9 cellular contexts compared by ENCODE assay signal in genomic region chr10:74977913-74978847, GRCh38.
DNase-seq lines count a peak whose midpoint lies in the region; ATAC-seq and TF ChIP-seq lines count a peak whose summit lies in the region.
"Had no signal": no experiment of that assay in that cellular context is flagged by ENCODE, and none has a peak within 500 bp of the region (broad histone marks: within the 10 kb centered on the region; RNA-seq: fewer than 3 reads in every experiment).

No MANE protein-coding gene starts in this region.

- H3K27me3 Mint-ChIP-seq in activated T-helper 17 cell treated with anti-CD3 and anti-CD28 coated beads, Interleukin-2, amount 50 U/mL, for 72 hours = no peaks in the 10 kb centered on the region

- no peak overlapping the region for H3K4me2 ChIP-seq in DND-41 (ENCODE audit: insufficient read depth, low read length)

- no peak overlapping the region for H3K4me3 ChIP-seq in DND-41 (ENCODE audit: low read depth in 1 of 2, low read length in 2 of 2)
- H3K4me3 ChIP-seq in heart right ventricle = no peak overlapping the region
- H3K4me3 ChIP-seq: SJSA1 had no signal

- H3K9me3 ChIP-seq in DND-41 (ENCODE audit: insufficient read depth, low read length, severe bottlenecking) (no peaks in the 10 kb centered on the region), heart right ventricle (no peaks in the 10 kb centered on the region)
- H3K9me3 ChIP-seq: SJSA1 had no signal

- peaks cover 70% of the 10 kb centered on the region for H3K36me3 Mint-ChIP-seq in activated T-helper 17 cell treated with anti-CD3 and anti-CD28 coated beads, Interleukin-2, amount 50 U/mL, for 72 hours (ENCODE audit: low read depth)

- H3K27ac ChIP-seq in DND-41 (ENCODE audit: low read length) (peak overlapping the region; percentile 39), heart right ventricle (no peak overlapping the region)
- H3K27ac ChIP-seq: SJSA1 had no signal

- H3K4me1 Mint-ChIP-seq in activated T-helper 17 cell treated with anti-CD3 and anti-CD28 coated beads, Interleukin-2, amount 50 U/mL, for 72 hours = peaks cover 31% of the 10 kb centered on the region

- ATAC-seq in DND-41 (ENCODE audit: insufficient read depth, low read depth) = peak; percentile 79
- ATAC-seq in GM19351 (IDR thresholded peaks at IDR 0.05; ENCODE audit: unreplicated experiment) = peak; percentile 85
- ATAC-seq in HG03135 (IDR thresholded peaks at IDR 0.05; ENCODE audit: unreplicated experiment) = peak; percentile 83
- peak; percentile 92 for ATAC-seq in activated T-helper 17 cell treated with anti-CD3 and anti-CD28 coated beads, Interleukin-2, amount 50 U/mL, for 72 hours (replicated peaks)
- ATAC-seq in heart right ventricle = no peak

- H4K20me1 ChIP-seq in DND-41 (ENCODE audit: insufficient read depth, low read length) = no peaks in the 10 kb centered on the region

- no peaks in the 10 kb centered on the region for H3K79me2 ChIP-seq in DND-41 (ENCODE audit: insufficient read depth, low read length)

- intact Hi-C loops in heart right ventricle (cut with DNase I) = no loop called here

- H3K27me3 ChIP-seq in DND-41 (ENCODE audit: insufficient read depth, low read length, poor library complexity) = no peaks in the 10 kb centered on the region
- H3K27me3 ChIP-seq in heart right ventricle = no peaks in the 10 kb centered on the region
- H3K27me3 ChIP-seq: SJSA1 had no signal

- H3K4me1 ChIP-seq in DND-41 (ENCODE audit: insufficient read depth, low read length) (peaks cover 12% of the 10 kb centered on the region), heart right ventricle (peaks cover 0 to 19% (median 11%) of the 10 kb centered on the region in 9 donors)
- H3K4me1 ChIP-seq: SJSA1 had no signal

- DNase-seq in DND-41 (peak; percentile 29), NCI-H2227 treated with DMSO at 0.1 percent for 48 hours (lab: John Stamatoyannopoulos, UW) (no peak), hypothalamus (lab: John Stamatoyannopoulos, UW) (no peak), H4 (ENCODE audit: low spot score) (no peak), heart right ventricle (no peak)

- H3K9me3 Mint-ChIP-seq in activated T-helper 17 cell treated with anti-CD3 and anti-CD28 coated beads, Interleukin-2, amount 50 U/mL, for 72 hours = no peaks in the 10 kb centered on the region

- H3K4me3 Mint-ChIP-seq in activated T-helper 17 cell treated with anti-CD3 and anti-CD28 coated beads, Interleukin-2, amount 50 U/mL, for 72 hours = peak overlapping the region; percentile 66

- no peak for TF ChIP-seq CTCF in DND-41 (IDR thresholded peaks at IDR 0.05; ENCODE audit: borderline replicate concordance, extremely low read depth, low read length, poor library complexity, severe bottlenecking)
- no peak for TF ChIP-seq CTCF in heart right ventricle (IDR thresholded peaks at IDR 0.05)

- WGBS in heart right ventricle, 2 donors = 92 to 93% methylated on average over 8 of the region's 8 CpGs

- H3K36me3 ChIP-seq in DND-41 (ENCODE audit: insufficient read depth, low read length) (peaks cover 31% of the 10 kb centered on the region), heart right ventricle (peaks cover 0 to 77% (median 22%) of the 10 kb centered on the region in 9 donors)

- no peak overlapping the region for H3K9ac ChIP-seq in DND-41 (ENCODE audit: low read depth, low read length)

- H3K27ac Mint-ChIP-seq in activated T-helper 17 cell treated with anti-CD3 and anti-CD28 coated beads, Interleukin-2, amount 50 U/mL, for 72 hours = peak overlapping the region; percentile 81

- no peak overlapping the region for H2AFZ ChIP-seq in DND-41 (ENCODE audit: low read depth, low read length)

Comparison
In these comparisons a context has a peak if more than half of its experiments do, and no peak if none do; other contexts are left out.
1. ATAC-seq: peak in DND-41 (single experiment), GM19351 (single experiment), HG03135 (single experiment) and activated T-helper 17 cell treated with anti-CD3 and anti-CD28 coated beads, Interleukin-2, amount 50 U/mL, for 72 hours (single experiment); none in heart right ventricle (0 of 8).